ENCODE assay signal across 1 cellular context in the genomic region with DNA sequence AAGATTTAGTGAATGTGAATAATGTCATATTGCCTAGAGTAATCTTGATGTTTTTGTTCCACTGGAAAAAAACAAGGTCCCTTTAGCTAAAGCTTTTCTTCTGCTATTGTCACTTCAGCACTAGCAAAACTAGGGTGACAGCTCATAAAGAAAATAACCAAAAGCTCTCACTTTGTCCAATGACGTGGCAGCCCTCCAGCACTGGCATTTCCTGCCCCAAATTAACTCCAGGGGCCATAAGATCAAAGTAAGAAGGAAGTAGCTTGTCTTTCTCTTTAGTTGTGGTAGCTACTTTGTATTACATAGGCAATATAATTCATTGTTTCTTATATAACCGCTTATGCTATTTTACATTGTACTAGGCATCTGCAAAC.
TF ChIP-seq lines count a peak whose summit lies in the region.

No MANE protein-coding gene starts in this region.

TF ChIP-seq in GM12878, 131 proteins besides CTCF, POLR2A, EP300 and RAD21 (continued from another document):
- TF ChIP-seq CUX1 (IDR thresholded peaks at IDR 0.05; ENCODE audit: insufficient replicate concordance, low read depth, low read length): no peak
- TF ChIP-seq SRF (IDR thresholded peaks at IDR 0.05; ENCODE audit: low read depth in 2 of 2, low read length in 2 of 2): no peak
- no peak for TF ChIP-seq POU2F2 (IDR thresholded peaks at IDR 0.05; ENCODE audit: borderline replicate concordance, low read depth, low read length)
- TF ChIP-seq, protein P1, sequence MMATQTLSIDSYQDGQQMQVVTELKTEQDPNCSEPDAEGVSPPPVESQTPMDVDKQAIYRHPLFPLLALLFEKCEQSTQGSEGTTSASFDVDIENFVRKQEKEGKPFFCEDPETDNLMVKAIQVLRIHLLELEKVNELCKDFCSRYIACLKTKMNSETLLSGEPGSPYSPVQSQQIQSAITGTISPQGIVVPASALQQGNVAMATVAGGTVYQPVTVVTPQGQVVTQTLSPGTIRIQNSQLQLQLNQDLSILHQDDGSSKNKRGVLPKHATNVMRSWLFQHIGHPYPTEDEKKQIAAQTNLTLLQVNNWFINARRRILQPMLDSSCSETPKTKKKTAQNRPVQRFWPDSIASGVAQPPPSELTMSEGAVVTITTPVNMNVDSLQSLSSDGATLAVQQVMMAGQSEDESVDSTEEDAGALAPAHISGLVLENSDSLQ (IDR thresholded peaks at IDR 0.05): peak; percentile 41; the same call in 1 of the 2 replicates
- TF ChIP-seq SP1 (IDR thresholded peaks at IDR 0.05; ENCODE audit: low read depth, low read length): no peak
- no peak for TF ChIP-seq ZSCAN29 (IDR thresholded peaks at IDR 0.05)
- TF ChIP-seq RUNX3 (IDR thresholded peaks at IDR 0.05; ENCODE audit: low read length): peak; percentile 66
- TF ChIP-seq CBFB (IDR thresholded peaks at IDR 0.05; ENCODE audit: low read depth): no peak
- TF ChIP-seq CHD2 (IDR thresholded peaks at IDR 0.05; ENCODE audit: borderline replicate concordance, low read depth, low read length): no peak
- TF ChIP-seq, protein P2, sequence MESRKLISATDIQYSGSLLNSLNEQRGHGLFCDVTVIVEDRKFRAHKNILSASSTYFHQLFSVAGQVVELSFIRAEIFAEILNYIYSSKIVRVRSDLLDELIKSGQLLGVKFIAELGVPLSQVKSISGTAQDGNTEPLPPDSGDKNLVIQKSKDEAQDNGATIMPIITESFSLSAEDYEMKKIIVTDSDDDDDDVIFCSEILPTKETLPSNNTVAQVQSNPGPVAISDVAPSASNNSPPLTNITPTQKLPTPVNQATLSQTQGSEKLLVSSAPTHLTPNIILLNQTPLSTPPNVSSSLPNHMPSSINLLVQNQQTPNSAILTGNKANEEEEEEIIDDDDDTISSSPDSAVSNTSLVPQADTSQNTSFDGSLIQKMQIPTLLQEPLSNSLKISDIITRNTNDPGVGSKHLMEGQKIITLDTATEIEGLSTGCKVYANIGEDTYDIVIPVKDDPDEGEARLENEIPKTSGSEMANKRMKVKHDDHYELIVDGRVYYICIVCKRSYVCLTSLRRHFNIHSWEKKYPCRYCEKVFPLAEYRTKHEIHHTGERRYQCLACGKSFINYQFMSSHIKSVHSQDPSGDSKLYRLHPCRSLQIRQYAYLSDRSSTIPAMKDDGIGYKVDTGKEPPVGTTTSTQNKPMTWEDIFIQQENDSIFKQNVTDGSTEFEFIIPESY (IDR thresholded peaks at IDR 0.05): no peak
- no peak for TF ChIP-seq NRF1 (conservative IDR thresholded peaks at IDR 0.05; ENCODE audit: low read depth, low read length)
- TF ChIP-seq, protein P3, sequence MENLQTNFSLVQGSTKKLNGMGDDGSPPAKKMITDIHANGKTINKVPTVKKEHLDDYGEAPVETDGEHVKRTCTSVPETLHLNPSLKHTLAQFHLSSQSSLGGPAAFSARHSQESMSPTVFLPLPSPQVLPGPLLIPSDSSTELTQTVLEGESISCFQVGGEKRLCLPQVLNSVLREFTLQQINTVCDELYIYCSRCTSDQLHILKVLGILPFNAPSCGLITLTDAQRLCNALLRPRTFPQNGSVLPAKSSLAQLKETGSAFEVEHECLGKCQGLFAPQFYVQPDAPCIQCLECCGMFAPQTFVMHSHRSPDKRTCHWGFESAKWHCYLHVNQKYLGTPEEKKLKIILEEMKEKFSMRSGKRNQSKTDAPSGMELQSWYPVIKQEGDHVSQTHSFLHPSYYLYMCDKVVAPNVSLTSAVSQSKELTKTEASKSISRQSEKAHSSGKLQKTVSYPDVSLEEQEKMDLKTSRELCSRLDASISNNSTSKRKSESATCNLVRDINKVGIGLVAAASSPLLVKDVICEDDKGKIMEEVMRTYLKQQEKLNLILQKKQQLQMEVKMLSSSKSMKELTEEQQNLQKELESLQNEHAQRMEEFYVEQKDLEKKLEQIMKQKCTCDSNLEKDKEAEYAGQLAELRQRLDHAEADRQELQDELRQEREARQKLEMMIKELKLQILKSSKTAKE (IDR thresholded peaks at IDR 0.05; ENCODE audit: low read depth, poor library complexity, severe bottlenecking): peak; percentile 45
- TF ChIP-seq, protein P4, sequence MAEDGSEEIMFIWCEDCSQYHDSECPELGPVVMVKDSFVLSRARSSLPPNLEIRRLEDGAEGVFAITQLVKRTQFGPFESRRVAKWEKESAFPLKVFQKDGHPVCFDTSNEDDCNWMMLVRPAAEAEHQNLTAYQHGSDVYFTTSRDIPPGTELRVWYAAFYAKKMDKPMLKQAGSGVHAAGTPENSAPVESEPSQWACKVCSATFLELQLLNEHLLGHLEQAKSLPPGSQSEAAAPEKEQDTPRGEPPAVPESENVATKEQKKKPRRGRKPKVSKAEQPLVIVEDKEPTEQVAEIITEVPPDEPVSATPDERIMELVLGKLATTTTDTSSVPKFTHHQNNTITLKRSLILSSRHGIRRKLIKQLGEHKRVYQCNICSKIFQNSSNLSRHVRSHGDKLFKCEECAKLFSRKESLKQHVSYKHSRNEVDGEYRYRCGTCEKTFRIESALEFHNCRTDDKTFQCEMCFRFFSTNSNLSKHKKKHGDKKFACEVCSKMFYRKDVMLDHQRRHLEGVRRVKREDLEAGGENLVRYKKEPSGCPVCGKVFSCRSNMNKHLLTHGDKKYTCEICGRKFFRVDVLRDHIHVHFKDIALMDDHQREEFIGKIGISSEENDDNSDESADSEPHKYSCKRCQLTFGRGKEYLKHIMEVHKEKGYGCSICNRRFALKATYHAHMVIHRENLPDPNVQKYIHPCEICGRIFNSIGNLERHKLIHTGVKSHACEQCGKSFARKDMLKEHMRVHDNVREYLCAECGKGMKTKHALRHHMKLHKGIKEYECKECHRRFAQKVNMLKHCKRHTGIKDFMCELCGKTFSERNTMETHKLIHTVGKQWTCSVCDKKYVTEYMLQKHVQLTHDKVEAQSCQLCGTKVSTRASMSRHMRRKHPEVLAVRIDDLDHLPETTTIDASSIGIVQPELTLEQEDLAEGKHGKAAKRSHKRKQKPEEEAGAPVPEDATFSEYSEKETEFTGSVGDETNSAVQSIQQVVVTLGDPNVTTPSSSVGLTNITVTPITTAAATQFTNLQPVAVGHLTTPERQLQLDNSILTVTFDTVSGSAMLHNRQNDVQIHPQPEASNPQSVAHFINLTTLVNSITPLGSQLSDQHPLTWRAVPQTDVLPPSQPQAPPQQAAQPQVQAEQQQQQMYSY (CRISPR knock-in tag; IDR thresholded peaks at IDR 0.05): no peak
- TF ChIP-seq GABPA (IDR thresholded peaks at IDR 0.05; ENCODE audit: low read depth): peak; percentile 61
- peak; percentile 87 for TF ChIP-seq CREM (IDR thresholded peaks at IDR 0.05; ENCODE audit: low read depth)
- TF ChIP-seq ZNF592 (IDR thresholded peaks at IDR 0.05): no peak
